ENCODE assay signal across 8 cellular contexts in the genomic region with DNA sequence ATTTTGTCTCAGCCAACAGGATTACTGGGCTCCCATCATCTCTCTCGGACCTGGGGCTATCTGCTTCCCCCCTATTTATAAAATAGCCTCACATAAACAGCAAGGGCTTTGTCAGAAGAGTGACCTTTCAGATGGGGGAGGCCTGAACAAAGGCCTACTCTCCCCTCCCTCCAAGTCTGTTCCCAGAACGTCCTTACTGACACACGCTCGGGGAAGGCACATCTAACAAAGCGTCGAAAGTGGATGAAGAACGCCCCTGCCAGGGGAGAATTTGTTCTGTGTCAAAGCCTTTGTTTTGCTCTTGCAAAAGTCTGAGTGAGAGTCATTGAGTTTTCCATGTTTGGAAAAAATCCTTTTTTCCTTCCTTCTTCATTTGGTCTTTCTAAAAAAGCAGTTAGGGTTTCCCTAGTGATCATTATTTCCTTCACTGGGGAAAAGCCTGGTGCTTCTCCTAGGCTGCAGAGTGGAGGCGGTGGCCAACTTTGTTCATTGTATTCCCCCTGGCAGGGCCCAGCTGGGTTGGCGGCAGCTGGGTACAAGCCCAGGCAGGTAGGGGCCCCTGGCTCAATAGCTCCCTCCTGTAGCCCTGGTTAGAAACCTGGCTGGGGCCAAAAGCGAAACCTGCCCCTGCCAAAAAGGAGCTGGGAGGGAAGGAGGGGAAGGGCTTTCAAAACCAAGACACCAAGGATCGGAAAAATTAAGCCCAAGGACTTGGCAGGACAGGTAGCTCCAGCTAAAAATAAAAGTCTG.
DNase-seq lines count a peak whose midpoint lies in the region; ATAC-seq, FAIRE-seq and TF ChIP-seq lines count a peak whose summit lies in the region.

No MANE protein-coding gene starts in this region.

- peaks cover 20% of the 10 kb centered on the region for H3F3A ChIP-seq in PC-9 (ENCODE audit: insufficient read depth, low read depth)

- H3K4me3 Mint-ChIP-seq in activated naive CD4-positive, alpha-beta T cell treated with anti-CD3 and anti-CD28 coated beads, Interleukin-2, amount 50 U/mL, for 24 hours, result peak overlapping the region; percentile 26
- H3K4me3 Mint-ChIP-seq in WTC11, result no peak overlapping the region

- no peaks in the 10 kb centered on the region for H3K79me2 ChIP-seq in keratinocyte (ENCODE audit: control insufficient read depth, insufficient read depth, low read length)
- H3K79me2 ChIP-seq in PC-9 (ENCODE audit: low read depth), result peaks cover 19% of the 10 kb centered on the region; the same call in 1 of the 2 replicates

- H3K27me3 ChIP-seq in keratinocyte (ENCODE audit: control insufficient read depth, extremely low read depth, insufficient read depth, low read length) (no peaks in the 10 kb centered on the region), thymus (ENCODE audit: control insufficient read depth, insufficient read depth) (no peaks in the 10 kb centered on the region), PC-9 (ENCODE audit: insufficient read depth, low read depth) (no peaks in the 10 kb centered on the region)

- H4K20me1 ChIP-seq in keratinocyte (ENCODE audit: control insufficient read depth, extremely low read depth, insufficient read depth, low read length), result no peaks in the 10 kb centered on the region
- no peaks in the 10 kb centered on the region for H4K20me1 ChIP-seq in PC-9 (ENCODE audit: insufficient read depth)

- H3K4me2 ChIP-seq in keratinocyte (ENCODE audit: control insufficient read depth, extremely low read depth, insufficient read depth, low read depth, low read length) (peak overlapping the region; percentile 86), PC-9 (no peak overlapping the region)

- no peak for ATAC-seq in WTC11
- no peak for ATAC-seq in HG02571 (IDR thresholded peaks at IDR 0.05; ENCODE audit: unreplicated experiment)

- peak overlapping the region; percentile 77 for H3K27ac ChIP-seq in keratinocyte (ENCODE audit: control insufficient read depth, insufficient read depth, low read length)
- peak overlapping the region; percentile 77 for H3K27ac ChIP-seq in thymus (ENCODE audit: low read depth)
- no peak overlapping the region for H3K27ac ChIP-seq in PC-9

- H3K4me3 ChIP-seq in keratinocyte (ENCODE audit: control insufficient read depth in 2 of 3, extremely low read depth in 1 of 3, insufficient read depth in 2 of 3, low read depth in 1 of 3, low read length in 3 of 3) (peak overlapping the region in 2 of 3 experiments; percentile 46 to 47), thymus (ENCODE audit: low read length) (no peak overlapping the region), PC-9 (no peak overlapping the region)

- H3K4me1 ChIP-seq in keratinocyte (ENCODE audit: control insufficient read depth, extremely low read depth, insufficient read depth, low read length) (peaks cover 51% of the 10 kb centered on the region), thymus (ENCODE audit: control insufficient read depth, insufficient read depth, low read length) (peaks cover 84% of the 10 kb centered on the region), PC-9 (replicated peaks; ENCODE audit: insufficient read depth) (peaks cover 14% of the 10 kb centered on the region)

- H3K36me3 Mint-ChIP-seq in activated naive CD4-positive, alpha-beta T cell treated with anti-CD3 and anti-CD28 coated beads, Interleukin-2, amount 50 U/mL, for 24 hours, result no peaks in the 10 kb centered on the region
- no peaks in the 10 kb centered on the region for H3K36me3 Mint-ChIP-seq in WTC11

- DNase-seq in activated naive CD4-positive, alpha-beta T cell treated with Interleukin-2 at 50 U/mL for 16 hours, result no peak
- DNase-seq in WTC11 (ENCODE audit: low spot score) (no peak), keratinocyte (ENCODE audit: low read depth, low spot score) (peak; percentile 28), PC-9 (no peak)
- DNase-seq in activated CD8-positive, alpha-beta memory T cell treated with anti-CD3 and anti-CD28 coated beads for 24 hours, result no peak

- WGBS in thymus, result 87% methylated on average over 11 of the region's 11 CpGs

- H3K9me3 Mint-ChIP-seq in activated naive CD4-positive, alpha-beta T cell treated with anti-CD3 and anti-CD28 coated beads, Interleukin-2, amount 50 U/mL, for 24 hours, result no peaks in the 10 kb centered on the region
- no peaks in the 10 kb centered on the region for H3K9me3 Mint-ChIP-seq in WTC11

- H2AFZ ChIP-seq in keratinocyte (ENCODE audit: control insufficient read depth, low read length) (peak overlapping the region; percentile 62), PC-9 (no peak overlapping the region)

- H3K9me2 ChIP-seq in PC-9 (ENCODE audit: insufficient read depth), result no peaks in the 10 kb centered on the region

- BruUV-seq in PC-9 (replicated peaks; lab: Mats Ljungman, UMichigan), result no TSS peak

- peak; percentile 90 for FAIRE-seq in keratinocyte (lab: Jason Lieb, UNC)

- peaks cover 74% of the 10 kb centered on the region for H3K4me1 Mint-ChIP-seq in activated naive CD4-positive, alpha-beta T cell treated with anti-CD3 and anti-CD28 coated beads, Interleukin-2, amount 50 U/mL, for 24 hours
- peaks cover 90% of the 10 kb centered on the region for H3K4me1 Mint-ChIP-seq in WTC11

- dilution Hi-C loops in keratinocyte (cut with MboI; ENCODE audit: extremely low pct_ligation_motif_present, low sequenced_read_pairs), result no loop called here

- peaks cover 2% of the 10 kb centered on the region for H3K9me1 ChIP-seq in keratinocyte (ENCODE audit: control insufficient read depth, extremely low read depth, insufficient read depth, low read length)

- POLR2A ChIA-PET in WTC11 (lab: Charles Lee) (interaction anchor here (0.7 kb wide), 1 partner anchor 46 kb away, joined by 3 read pairs; no protein-coding TSS in a partner anchor), PC-9 (lab: Charles Lee; ENCODE audit: unreplicated experiment) (no interaction called here)

- no peaks in the 10 kb centered on the region for H3K27me3 Mint-ChIP-seq in activated naive CD4-positive, alpha-beta T cell treated with anti-CD3 and anti-CD28 coated beads, Interleukin-2, amount 50 U/mL, for 24 hours
- no peaks in the 10 kb centered on the region; the same call in 1 of the 2 replicates for H3K27me3 Mint-ChIP-seq in WTC11 (ENCODE audit: low read depth)

- peak overlapping the region; percentile 74 for H3K9ac ChIP-seq in keratinocyte (ENCODE audit: control insufficient read depth, extremely low read depth, insufficient read depth, low read length)

- H3K9me3 ChIP-seq in keratinocyte (ENCODE audit: control insufficient read depth, low read depth, low read length) (no peaks in the 10 kb centered on the region), thymus (ENCODE audit: control insufficient read depth) (no peaks in the 10 kb centered on the region), PC-9 (ENCODE audit: insufficient read depth, low read depth) (no peaks in the 10 kb centered on the region)

- H3K36me3 ChIP-seq in keratinocyte (ENCODE audit: control insufficient read depth in 2 of 2, extremely low read depth in 1 of 2, insufficient read depth in 2 of 2, low read length in 2 of 2), result no peaks in the 10 kb centered on the region
- H3K36me3 ChIP-seq in thymus (ENCODE audit: control insufficient read depth, insufficient read depth), result peaks cover 9% of the 10 kb centered on the region
- H3K36me3 ChIP-seq in PC-9 (ENCODE audit: low read depth), result no peaks in the 10 kb centered on the region

- intact Hi-C loops in PC-9 (cut with micrococcal nuclease; ENCODE audit: unreplicated experiment), result no loop called here

- TF ChIP-seq CTCF in WTC11 (IDR thresholded peaks at IDR 0.05), result no peak
- TF ChIP-seq CTCF in keratinocyte (optimal IDR thresholded peaks at IDR 0.05 in 1 of 3, IDR thresholded peaks at IDR 0.05 in 1 of 3, conservative IDR thresholded peaks at IDR 0.05 in 1 of 3; ENCODE audit: extremely low read depth in 1 of 3, insufficient read depth in 2 of 3, low read length in 3 of 3), result peak; percentile 19 to 43 (median 32)
- no peak for TF ChIP-seq CTCF in PC-9 (conservative IDR thresholded peaks at IDR 0.05)

- H3K27ac Mint-ChIP-seq in activated naive CD4-positive, alpha-beta T cell treated with anti-CD3 and anti-CD28 coated beads, Interleukin-2, amount 50 U/mL, for 24 hours, result peak overlapping the region; percentile 90
- H3K27ac Mint-ChIP-seq in WTC11, result peak overlapping the region; percentile 58; the same call in 1 of the 2 replicates

- CTCF ChIA-PET in WTC11 (lab: Charles Lee) (interaction anchor here (0.8 to 2.2 kb wide), 6 partner anchors 8 to 32 kb away, joined by 3 to 10 read pairs (median 4); no protein-coding TSS in a partner anchor), PC-9 (lab: Charles Lee) (no interaction called here)

TF ChIP-seq in WTC11, 78 proteins besides CTCF, POLR2A, EP300 and RAD21:
- no peak for TF ChIP-seq CREM (CRISPR knock-in tag; IDR thresholded peaks at IDR 0.05)
- TF ChIP-seq NR3C1 (CRISPR knock-in tag; conservative IDR thresholded peaks at IDR 0.05; ENCODE audit: low read depth), result no peak
- no peak for TF ChIP-seq GABPB1 (CRISPR knock-in tag; IDR thresholded peaks at IDR 0.05)
- TF ChIP-seq ZNF219 (CRISPR knock-in tag; IDR thresholded peaks at IDR 0.05; ENCODE audit: borderline replicate concordance), result no peak

Comparison
In these comparisons a context has a peak if more than half of its experiments do, and no peak if none do; other contexts are left out.
1. CTCF ChIP-seq: peak in keratinocyte (3 of 3); none in WTC11 (single experiment) and PC-9 (single experiment).
2. H3K4me3 ChIP-seq: peak in keratinocyte (2 of 3); none in thymus (single experiment) and PC-9 (single experiment).